In genomic region chr5:178434016-178434761, GRCh38 we compare ENCODE assay signal across 15 cellular contexts.
"Had no signal": no experiment of that assay in that cellular context is flagged by ENCODE, and none has a peak within 500 bp of the region (broad histone marks: within the 10 kb centered on the region; RNA-seq: fewer than 3 reads in every experiment).

No MANE protein-coding gene starts in this region.

- H3K27me3 ChIP-seq: body of pancreas, hepatocyte had no signal

- ATAC-seq: activated CD4-positive, alpha-beta T cell treated with anti-CD3 and anti-CD28 coated beads for 36 hours; activated CD8-positive, alpha-beta T cell treated with anti-CD3 and anti-CD28 coated beads, Interleukin-2, amount 10 ng/mL, durations not matched to agents 7 days and 5 days; body of pancreas had no signal

- H3K4me3 ChIP-seq: body of pancreas, hepatocyte, prostate gland, SK-N-MC, stomach had no signal

- H3K79me2 ChIP-seq: hepatocyte had no signal

- DNase-seq: activated CD4-positive, alpha-beta T cell treated with anti-CD3 and anti-CD28 coated beads for 36 hours; activated CD8-positive, alpha-beta T cell treated with anti-CD3 and anti-CD28 coated beads, Interleukin-2, amount 10 ng/mL, durations not matched to agents 7 days and 5 days; activated naive CD4-positive, alpha-beta T cell; body of pancreas; effector memory CD4-positive, alpha-beta T cell; stimulated activated CD4-positive, alpha-beta T cell treated with anti-CD3 and anti-CD28 coated beads, Interleukin-15, amount 100 ng/mL, for 24 hours; stimulated activated CD4-positive, alpha-beta T cell treated with anti-CD3 and anti-CD28 coated beads, Interleukin-4, amount 100 ng/mL, for 24 hours; stomach; T-helper 1 cell had no signal

- H3K36me3 ChIP-seq: prostate gland, stomach had no signal

- H3K9me3 ChIP-seq: body of pancreas, prostate gland had no signal

- FAIRE-seq: urothelium cell line had no signal

- H3K27ac ChIP-seq: body of pancreas, epithelial cell of prostate, hepatocyte, prostate gland, SK-N-MC, stomach, VCaP had no signal

- H2AFZ ChIP-seq: hepatocyte had no signal

- H3K4me2 ChIP-seq: hepatocyte had no signal
